In genomic region chr14:54816450-54816849, GRCh38 we compare ENCODE assay signal across 22 cellular contexts.
A peak's percentile ranks its signal among the peaks of the same experiment; 100 is the strongest.
DNase-seq lines count a peak whose midpoint lies in the region; ATAC-seq and TF ChIP-seq lines count a peak whose summit lies in the region.
"Had no signal": no experiment of that assay in that cellular context is flagged by ENCODE, and none has a peak within 500 bp of the region (broad histone marks: within the 10 kb centered on the region; RNA-seq: fewer than 3 reads in every experiment).

No MANE protein-coding gene starts in this region.

- no peaks in the 10 kb centered on the region for H3K9me3 ChIP-seq in BLaER1
- no peaks in the 10 kb centered on the region for H3K9me3 ChIP-seq in sigmoid colon

- no peaks in the 10 kb centered on the region for H3K27me3 ChIP-seq in BLaER1
- no peaks in the 10 kb centered on the region for H3K27me3 ChIP-seq in sigmoid colon

- H3K4me1 ChIP-seq in BLaER1 (peaks cover 11% of the 10 kb centered on the region), sigmoid colon (peaks cover 0 to 9% (median 0%) of the 10 kb centered on the region in 4 donors)

- no peak for TF ChIP-seq CTCF in sigmoid colon (IDR thresholded peaks at IDR 0.05)

- TF ChIP-seq EP300 in sigmoid colon (IDR thresholded peaks at IDR 0.05): no peak

- H3K36me3 ChIP-seq in BLaER1: no peaks in the 10 kb centered on the region
- H3K36me3 ChIP-seq in sigmoid colon: no peaks in the 10 kb centered on the region

- H3K4me2 ChIP-seq in BLaER1: peak overlapping the region; percentile 32

- ATAC-seq in SK-N-SH treated with all-trans-retinoic acid at 6 μM for 48 hours: no peak
- ATAC-seq: GM12878 had no signal

- no peaks in the 10 kb centered on the region for H4K20me1 ChIP-seq in BLaER1

- WGBS in sigmoid colon, 2 donors: 88 to 92% methylated on average over 1 of the region's 1 CpG

- H3K4me3 ChIP-seq in BLaER1 (no peak overlapping the region), sigmoid colon (no peak overlapping the region)
- H3K4me3 ChIP-seq: GM12878 had no signal

- DNase-seq in SK-N-DZ (ENCODE audit: low spot score) (peak; percentile 22), NCI-H510A (lab: John Stamatoyannopoulos, UW) (no peak), sigmoid colon (no peak), OCI-M2 (lab: John Stamatoyannopoulos, UW; ENCODE audit: unreplicated experiment) (no peak)
- no peak for DNase-seq in activated naive CD4-positive, alpha-beta T cell treated with anti-CD3 and anti-CD28 coated beads, Interleukin-2, amount 50 U/mL, for 16 hours
- DNase-seq: 8988T; AML-193; C1 segment of cervical spinal cord; CD4-positive, alpha-beta memory T cell; CD4-positive, CD25-positive, alpha-beta regulatory T cell; CD8-positive, alpha-beta memory T cell; COR-L47; DMS 273 treated with DMSO at 0.1 percent for 48 hours; DMS153; DMS53; DMS79; DND-41; EL; GDM1 had no signal

- intact Hi-C loops in sigmoid colon (cut with DNase I): no loop called here

- H3K27ac ChIP-seq in BLaER1 (no peak overlapping the region), sigmoid colon (no peak overlapping the region)

- no peak overlapping the region for H3K9ac ChIP-seq in BLaER1

- TF ChIP-seq POLR2A in sigmoid colon (IDR thresholded peaks at IDR 0.05): no peak

TF ChIP-seq in SK-N-SH treated with all-trans-retinoic acid at 6 μM for 48 hours, 23 proteins besides CTCF, POLR2A, EP300 and RAD21:
- TF ChIP-seq POU6F1 (CRISPR knock-in tag; IDR thresholded peaks at IDR 0.05; ENCODE audit: borderline replicate concordance, low read depth): no peak
- peak; percentile 62; the same call in 1 of the 2 replicates for TF ChIP-seq TCF4 (CRISPR knock-in tag; IDR thresholded peaks at IDR 0.05; ENCODE audit: borderline replicate concordance)
TF ChIP-seq in SK-N-SH treated with all-trans-retinoic acid at 6 μM for 48 hours: peak in this region for 1.
